In the genomic region with DNA sequence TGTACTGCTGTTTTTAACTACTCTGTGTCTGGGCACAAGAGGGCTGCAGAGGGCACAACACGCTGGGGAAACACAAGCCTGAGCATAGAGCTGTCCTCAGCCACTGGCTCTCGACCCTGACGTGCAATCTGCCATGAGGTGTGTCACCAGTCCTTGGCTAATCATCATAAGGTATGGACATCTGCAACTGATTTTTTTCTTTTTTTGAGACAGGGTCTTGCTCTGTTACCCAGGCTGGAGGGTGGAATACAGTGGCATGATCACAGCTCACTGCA, we compare ENCODE assay signal across 11 cellular contexts. TPM values are rescaled to one million over a fixed set of nuclear protein-coding genes. Genes with fewer than 3 reads are reported as not detected.
DNase-seq lines count a peak whose midpoint lies in the region; ATAC-seq and FAIRE-seq lines count a peak whose summit lies in the region.
"Had no signal": no experiment of that assay in that cellular context is flagged by ENCODE, and none has a peak within 500 bp of the region (broad histone marks: within the 10 kb centered on the region; RNA-seq: fewer than 3 reads in every experiment).

No MANE protein-coding gene starts in this region.

- DNase-seq in RCC 7860 (ENCODE audit: low spot score) (peak; percentile 50), epithelial cell of prostate (ENCODE audit: low read depth, low spot score) (no peak), trophoblast cell (peak; percentile 40 to 46), AML-193 (lab: John Stamatoyannopoulos, UW) (no peak), amygdala (lab: John Stamatoyannopoulos, UW) (no peak)
- DNase-seq in stimulated activated CD4-positive, alpha-beta T cell treated with anti-CD3 and anti-CD28 coated beads, Interleukin-12 subunit alpha, Interleukin-12 subunit beta, amount 100 ng/mL, for 4 hours: no peak
- DNase-seq: activated CD4-positive, alpha-beta T cell treated with anti-CD3 and anti-CD28 coated beads for 1 hour; NCI-H1048 had no signal

- H3K14ac ChIP-seq in trophoblast cell (ENCODE audit: low read length): no peak overlapping the region

- no peak for FAIRE-seq in RCC 7860 (lab: Jason Lieb, UNC)

- H2AFZ ChIP-seq in trophoblast cell (ENCODE audit: insufficient read depth, low read length, poor library complexity): no peak overlapping the region

- peak overlapping the region; percentile 91 for H3K4me2 ChIP-seq in BLaER1
- H3K4me2 ChIP-seq in trophoblast cell (ENCODE audit: low read length): no peak overlapping the region

- no peak overlapping the region for H3K23ac ChIP-seq in trophoblast cell (ENCODE audit: low read length)

- H4K20me1 ChIP-seq in BLaER1: peaks cover 62% of the 10 kb centered on the region

- peaks cover 28% of the 10 kb centered on the region for H3K79me1 ChIP-seq in trophoblast cell (ENCODE audit: low read length)

- no peak overlapping the region for H3K18ac ChIP-seq in trophoblast cell (ENCODE audit: low read length)

- H3K27me3 ChIP-seq in BLaER1: no peaks in the 10 kb centered on the region
- H3K27me3 ChIP-seq in trophoblast cell (ENCODE audit: insufficient read depth, low read length): no peaks in the 10 kb centered on the region

- H3K9ac ChIP-seq in BLaER1: no peak overlapping the region
- no peak overlapping the region for H3K9ac ChIP-seq in trophoblast cell (ENCODE audit: low read length)

- peaks cover 92% of the 10 kb centered on the region for H3K4me1 ChIP-seq in BLaER1
- peaks cover 59% of the 10 kb centered on the region in 2 experiments for H3K4me1 ChIP-seq in trophoblast cell (ENCODE audit: control insufficient read depth in 1 of 2, insufficient read depth in 2 of 2, low read length in 2 of 2)

- peaks cover 38% of the 10 kb centered on the region for H3K79me2 ChIP-seq in trophoblast cell (ENCODE audit: control insufficient read depth, insufficient read depth, low read length, poor library complexity)

- WGBS in trophoblast cell (ENCODE audit: extremely low coverage, insufficient coverage, insufficient read length): no CpG with 5 or more reads among the region's 3 CpGs

- H3K36me3 ChIP-seq in BLaER1: no peaks in the 10 kb centered on the region
- H3K36me3 ChIP-seq in trophoblast cell (ENCODE audit: control insufficient read depth in 1 of 2, insufficient read depth in 2 of 2, low read length in 2 of 2): peaks cover 7 to 8% of the 10 kb centered on the region in 2 experiments

- ATAC-seq in HG02759 (IDR thresholded peaks at IDR 0.05; ENCODE audit: unreplicated experiment): no peak

- H2BK120ac ChIP-seq in trophoblast cell (ENCODE audit: insufficient read depth, low read length, poor library complexity): no peak overlapping the region

- no peak overlapping the region for H2AK5ac ChIP-seq in trophoblast cell (ENCODE audit: low read length)

- H4K12ac ChIP-seq in trophoblast cell (ENCODE audit: low read depth, low read length): no peak overlapping the region

- H4K91ac ChIP-seq in trophoblast cell (ENCODE audit: low read depth, low read length): no peak overlapping the region

- H3K27ac ChIP-seq in BLaER1: no peak overlapping the region
- peak overlapping the region; percentile 99 for H3K27ac ChIP-seq in epithelial cell of prostate
- peak overlapping the region; percentile 7 for H3K27ac ChIP-seq in trophoblast cell (ENCODE audit: low read depth, low read length)
- H3K27ac ChIP-seq: HL-60 had no signal

- H3K4me3 ChIP-seq in BLaER1 (no peak overlapping the region), trophoblast cell (ENCODE audit: low read depth, low read length) (no peak overlapping the region)

- no peak overlapping the region for H2BK5ac ChIP-seq in trophoblast cell (ENCODE audit: low read depth, low read length, poor library complexity)

- no peak overlapping the region for H2BK12ac ChIP-seq in trophoblast cell (ENCODE audit: low read length)

- H3K4ac ChIP-seq in trophoblast cell (ENCODE audit: low read depth, low read length): peak overlapping the region; percentile 68

- H3K9me3 ChIP-seq in BLaER1: no peaks in the 10 kb centered on the region
- peaks cover 2% of the 10 kb centered on the region for H3K9me3 ChIP-seq in trophoblast cell (ENCODE audit: insufficient read depth, low read depth, low read length)

- no peak overlapping the region for H4K8ac ChIP-seq in trophoblast cell (ENCODE audit: low read depth, low read length)

RNA-seq across cellular contexts. Expression of a gene that starts 29.5 kb away (rescaled TPM):
- polyA plus RNA-seq in trophoblast cell (2013): 99.6 and 100 TPM in 2 replicates

RNA-seq across cellular contexts. Expression of a gene that starts 35.1 kb away (rescaled TPM):
- polyA plus RNA-seq in trophoblast cell (2013): 2,531 and 2,584 TPM in 2 replicates

RNA-seq across cellular contexts. Expression of a gene that starts 41.5 kb away (rescaled TPM):
- 41.3 and 42.4 TPM in 2 replicates for polyA plus RNA-seq in trophoblast cell (2013)

RNA-seq across cellular contexts. Expression of a gene that starts 55.6 kb away (rescaled TPM):
- not detected in 2 replicates for polyA plus RNA-seq in trophoblast cell (2013)

RNA-seq across cellular contexts. Expression of a gene that starts 57.0 kb away (rescaled TPM):
- polyA plus RNA-seq in trophoblast cell (2013): not detected in 2 replicates

Comparison
In these comparisons a context has a peak if more than half of its experiments do, and no peak if none do; other contexts are left out.
1. DNase-seq: peak in RCC 7860 (single experiment) and trophoblast cell (2 of 2); none in epithelial cell of prostate (single experiment), stimulated activated CD4-positive, alpha-beta T cell treated with anti-CD3 and anti-CD28 coated beads, Interleukin-12 subunit alpha, Interleukin-12 subunit beta, amount 100 ng/mL, for 4 hours (single experiment), AML-193 (0 of 2) and amygdala (0 of 56).